Comparison of ENCODE assay signal across 12 cellular contexts in the genomic region with DNA sequence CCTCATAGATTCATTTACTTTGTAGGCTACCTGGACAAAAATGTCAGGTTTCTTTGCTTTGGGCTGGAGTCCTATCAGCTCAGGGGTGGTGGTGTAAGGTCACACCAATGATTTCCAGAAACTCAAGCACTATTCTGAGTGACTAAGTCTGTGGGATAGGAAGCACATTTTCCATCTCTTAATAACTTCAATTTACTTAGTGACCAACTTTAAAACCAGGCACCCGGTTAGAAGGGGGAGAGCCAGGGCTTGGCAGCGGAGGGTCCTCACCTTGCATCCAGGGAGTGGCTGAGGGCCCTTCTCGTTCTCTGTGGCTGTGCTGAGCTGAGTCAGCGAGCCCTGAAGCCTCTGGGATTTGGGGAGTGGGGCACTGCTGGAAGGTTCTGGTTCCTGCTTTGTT. TPM values are rescaled to one million over a fixed set of nuclear protein-coding genes. Genes with fewer than 3 reads are reported as not detected.
DNase-seq lines count a peak whose midpoint lies in the region; FAIRE-seq and TF ChIP-seq lines count a peak whose summit lies in the region.
"Had no signal": no experiment of that assay in that cellular context is flagged by ENCODE, and none has a peak within 500 bp of the region (broad histone marks: within the 10 kb centered on the region; RNA-seq: fewer than 3 reads in every experiment).

No MANE protein-coding gene starts in this region.

- H3K9me3 ChIP-seq in thymus (ENCODE audit: control insufficient read depth): no peaks in the 10 kb centered on the region
- H3K9me3 ChIP-seq: neutrophil had no signal

- no peak overlapping the region for H3K9ac ChIP-seq in mesendoderm (ENCODE audit: low read length)

- H3K4ac ChIP-seq in mesendoderm (ENCODE audit: low read depth, low read length): no peak overlapping the region

- peaks cover 14% of the 10 kb centered on the region for H3K79me2 ChIP-seq in mesendoderm (ENCODE audit: control insufficient read depth, insufficient read depth, low read length)

- no peak overlapping the region for H3K56ac ChIP-seq in mesendoderm (ENCODE audit: low read length)

- H4K5ac ChIP-seq in mesendoderm (ENCODE audit: low read length): no peak overlapping the region

- H3K4me3 ChIP-seq in thymus (ENCODE audit: low read length) (no peak overlapping the region), mesendoderm (ENCODE audit: low read length) (no peak overlapping the region)

- peak overlapping the region in 2 of 3 experiments; percentile 25 to 55 for H3K27ac Mint-ChIP-seq in nephron
- H3K27ac Mint-ChIP-seq in activated CD4-positive, alpha-beta T cell treated with anti-CD3 and anti-CD28 coated beads, Interleukin-2, amount 10 ng/mL, durations not matched to agents 24 days and 14 days: no peak overlapping the region
- H3K27ac Mint-ChIP-seq: stimulated activated naive CD8-positive, alpha-beta T cell treated with anti-CD3 and anti-CD28 coated beads, Interleukin-15, amount 100 ng/mL, for 72 hours had no signal

- H2BK120ac ChIP-seq in mesendoderm (ENCODE audit: low read depth, low read length): no peak overlapping the region

- peak; percentile 81 for FAIRE-seq in RCC 7860 (lab: Jason Lieb, UNC)

- no peaks in the 10 kb centered on the region for H3K9me3 Mint-ChIP-seq in nephron
- H3K9me3 Mint-ChIP-seq in activated CD4-positive, alpha-beta T cell treated with anti-CD3 and anti-CD28 coated beads, Interleukin-2, amount 10 ng/mL, durations not matched to agents 24 days and 14 days: no peaks in the 10 kb centered on the region
- H3K9me3 Mint-ChIP-seq: stimulated activated naive CD8-positive, alpha-beta T cell treated with anti-CD3 and anti-CD28 coated beads, Interleukin-15, amount 100 ng/mL, for 72 hours had no signal

- no peaks in the 10 kb centered on the region for H3K36me3 Mint-ChIP-seq in nephron (ENCODE audit: low read depth)
- H3K36me3 Mint-ChIP-seq in activated CD4-positive, alpha-beta T cell treated with anti-CD3 and anti-CD28 coated beads, Interleukin-2, amount 10 ng/mL, durations not matched to agents 24 days and 14 days (ENCODE audit: low read depth): no peaks in the 10 kb centered on the region

- 92% methylated on average over 4 of the region's 4 CpGs for WGBS in thymus
- no CpG with 5 or more reads among the region's 4 CpGs for WGBS in mesendoderm (ENCODE audit: extremely low coverage, insufficient coverage, low lambda C conversion rate)

- no peak overlapping the region for H2BK5ac ChIP-seq in mesendoderm (ENCODE audit: low read length)

- H2BK15ac ChIP-seq in mesendoderm (replicated peaks; ENCODE audit: low read depth): no peak overlapping the region

- peaks cover 70% of the 10 kb centered on the region for H3K4me1 Mint-ChIP-seq in nephron
- H3K4me1 Mint-ChIP-seq in activated CD4-positive, alpha-beta T cell treated with anti-CD3 and anti-CD28 coated beads, Interleukin-2, amount 10 ng/mL, durations not matched to agents 24 days and 14 days: peaks cover 16% of the 10 kb centered on the region

- intact Hi-C loops in activated CD4-positive, alpha-beta T cell treated with anti-CD3 and anti-CD28 coated beads, Interleukin-2, amount 10 ng/mL, durations not matched to agents 24 days and 14 days (cut with micrococcal nuclease): no loop called here

- no peak overlapping the region for H3K4me3 Mint-ChIP-seq in nephron
- no peak overlapping the region for H3K4me3 Mint-ChIP-seq in activated CD4-positive, alpha-beta T cell treated with anti-CD3 and anti-CD28 coated beads, Interleukin-2, amount 10 ng/mL, durations not matched to agents 24 days and 14 days
- H3K4me3 Mint-ChIP-seq: stimulated activated naive CD8-positive, alpha-beta T cell treated with anti-CD3 and anti-CD28 coated beads, Interleukin-15, amount 100 ng/mL, for 72 hours had no signal

- H3K4me1 ChIP-seq in thymus (ENCODE audit: control insufficient read depth, insufficient read depth, low read length) (peaks cover 7% of the 10 kb centered on the region), mesendoderm (ENCODE audit: control insufficient read depth, low read depth, low read length) (no peaks in the 10 kb centered on the region)

- peaks cover 5% of the 10 kb centered on the region for H3K27me3 Mint-ChIP-seq in nephron (ENCODE audit: low read depth)
- H3K27me3 Mint-ChIP-seq in activated CD4-positive, alpha-beta T cell treated with anti-CD3 and anti-CD28 coated beads, Interleukin-2, amount 10 ng/mL, durations not matched to agents 24 days and 14 days: peaks cover 18% of the 10 kb centered on the region

- no peaks in the 10 kb centered on the region for H3K36me3 ChIP-seq in thymus (ENCODE audit: control insufficient read depth, insufficient read depth)
- no peaks in the 10 kb centered on the region for H3K36me3 ChIP-seq in mesendoderm (ENCODE audit: control insufficient read depth, insufficient read depth, low read length)
- H3K36me3 ChIP-seq: neutrophil had no signal

- no peak overlapping the region for H3K4me2 ChIP-seq in mesendoderm (ENCODE audit: low read length)

- peak overlapping the region; percentile 22 for H3K27ac ChIP-seq in caudate nucleus (ENCODE audit: low read depth, low read length)
- peak overlapping the region; percentile 12 for H3K27ac ChIP-seq in thymus (ENCODE audit: low read depth)
- H3K27ac ChIP-seq in mesendoderm (ENCODE audit: low read depth, low read length): no peak overlapping the region
- H3K27ac ChIP-seq: neutrophil had no signal

- H3K18ac ChIP-seq in mesendoderm (ENCODE audit: low read length): no peak overlapping the region

- no peak overlapping the region for H3K23ac ChIP-seq in mesendoderm (ENCODE audit: low read length)

- H3K79me1 ChIP-seq in mesendoderm (ENCODE audit: low read length): peaks cover 13% of the 10 kb centered on the region

- H3K27me3 ChIP-seq in thymus (ENCODE audit: control insufficient read depth, insufficient read depth) (peaks cover 3% of the 10 kb centered on the region), mesendoderm (ENCODE audit: insufficient read depth, low read length, poor library complexity) (no peaks in the 10 kb centered on the region)

- no peak for TF ChIP-seq CTCF in nephron (IDR thresholded peaks at IDR 0.05; ENCODE audit: unreplicated experiment in 3 of 3)

- H2AK5ac ChIP-seq in mesendoderm (ENCODE audit: low read length): no peak overlapping the region

- DNase-seq in RCC 7860 (ENCODE audit: low spot score) (peak; percentile 72), caudate nucleus (lab: John Stamatoyannopoulos, UW) (no peak), mesendoderm (no peak), NCI-H2227 (lab: John Stamatoyannopoulos, UW; ENCODE audit: unreplicated experiment) (no peak)
- DNase-seq in activated CD4-positive, alpha-beta T cell treated with anti-CD3 and anti-CD28 coated beads, Interleukin-2, amount 10 ng/mL, durations not matched to agents 24 days and 14 days: no peak
- DNase-seq: activated naive CD4-positive, alpha-beta T cell treated with Interleukin-2 at 50 U/mL for 16 hours; NCI-H524 treated with DMSO at 0.1 percent for 48 hours; SHP77; stimulated activated naive CD8-positive, alpha-beta T cell treated with anti-CD3 and anti-CD28 coated beads, Interleukin-15, amount 100 ng/mL, for 72 hours had no signal

- H4K8ac ChIP-seq in mesendoderm (ENCODE audit: low read depth, low read length): no peak overlapping the region

RNA-seq across cellular contexts. Expression of a gene that starts 6.7 kb away (rescaled TPM):
- 2.5 TPM for polyA plus RNA-seq in thymus
- 4.9 TPM for polyA plus RNA-seq in mesendoderm (2013, experiment 1 of 2)
- 4.9 TPM for polyA plus RNA-seq in mesendoderm (2013, experiment 2 of 2)
- total RNA-seq in activated CD4-positive, alpha-beta T cell treated with anti-CD3 and anti-CD28 coated beads, Interleukin-2, amount 10 ng/mL, durations not matched to agents 24 days and 14 days: 0.36 and 0.63 TPM in 2 replicates
